ENCODE assay signal across 1 cellular context in the genomic region with DNA sequence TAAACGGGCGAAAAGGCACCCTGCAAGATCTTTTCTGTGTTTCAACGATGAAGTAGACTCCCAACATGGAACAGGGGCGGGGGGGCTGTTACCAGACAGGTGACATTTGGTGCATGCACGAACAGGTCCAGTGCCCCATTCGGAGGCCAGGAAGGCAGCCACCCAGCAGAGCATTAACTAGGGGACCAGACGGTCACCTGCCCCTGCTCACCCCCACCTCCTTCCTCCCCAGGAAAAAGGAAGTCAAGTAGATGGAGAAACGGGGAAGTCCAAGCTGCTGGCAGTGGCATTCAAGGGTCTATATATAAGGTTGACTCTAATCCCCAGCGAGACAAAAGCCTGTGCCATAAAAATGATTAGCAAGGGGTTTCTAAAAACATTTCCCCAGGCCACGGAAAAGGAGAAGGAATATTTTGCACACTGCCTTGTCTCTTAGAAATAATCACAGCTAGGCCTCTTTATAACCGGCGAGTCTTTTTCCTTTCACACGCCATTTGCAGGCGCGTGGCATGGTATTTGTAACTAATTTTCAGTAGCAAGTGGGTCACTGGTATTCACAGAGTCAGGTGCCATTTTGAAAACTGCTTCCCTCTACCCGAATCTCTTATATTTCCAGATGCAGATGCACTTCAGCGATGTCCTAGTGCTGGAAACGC.
TF ChIP-seq lines count a peak whose summit lies in the region.

No MANE protein-coding gene starts in this region.

TF ChIP-seq in GM23338, 12 proteins besides CTCF, POLR2A, EP300 and RAD21 (continued from another document):
- TF ChIP-seq, protein P1, sequence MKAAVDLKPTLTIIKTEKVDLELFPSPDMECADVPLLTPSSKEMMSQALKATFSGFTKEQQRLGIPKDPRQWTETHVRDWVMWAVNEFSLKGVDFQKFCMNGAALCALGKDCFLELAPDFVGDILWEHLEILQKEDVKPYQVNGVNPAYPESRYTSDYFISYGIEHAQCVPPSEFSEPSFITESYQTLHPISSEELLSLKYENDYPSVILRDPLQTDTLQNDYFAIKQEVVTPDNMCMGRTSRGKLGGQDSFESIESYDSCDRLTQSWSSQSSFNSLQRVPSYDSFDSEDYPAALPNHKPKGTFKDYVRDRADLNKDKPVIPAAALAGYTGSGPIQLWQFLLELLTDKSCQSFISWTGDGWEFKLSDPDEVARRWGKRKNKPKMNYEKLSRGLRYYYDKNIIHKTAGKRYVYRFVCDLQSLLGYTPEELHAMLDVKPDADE (IDR thresholded peaks at IDR 0.05): no peak
- TF ChIP-seq NANOG (IDR thresholded peaks at IDR 0.05; ENCODE audit: borderline replicate concordance): no peak
- TF ChIP-seq, protein P2, sequence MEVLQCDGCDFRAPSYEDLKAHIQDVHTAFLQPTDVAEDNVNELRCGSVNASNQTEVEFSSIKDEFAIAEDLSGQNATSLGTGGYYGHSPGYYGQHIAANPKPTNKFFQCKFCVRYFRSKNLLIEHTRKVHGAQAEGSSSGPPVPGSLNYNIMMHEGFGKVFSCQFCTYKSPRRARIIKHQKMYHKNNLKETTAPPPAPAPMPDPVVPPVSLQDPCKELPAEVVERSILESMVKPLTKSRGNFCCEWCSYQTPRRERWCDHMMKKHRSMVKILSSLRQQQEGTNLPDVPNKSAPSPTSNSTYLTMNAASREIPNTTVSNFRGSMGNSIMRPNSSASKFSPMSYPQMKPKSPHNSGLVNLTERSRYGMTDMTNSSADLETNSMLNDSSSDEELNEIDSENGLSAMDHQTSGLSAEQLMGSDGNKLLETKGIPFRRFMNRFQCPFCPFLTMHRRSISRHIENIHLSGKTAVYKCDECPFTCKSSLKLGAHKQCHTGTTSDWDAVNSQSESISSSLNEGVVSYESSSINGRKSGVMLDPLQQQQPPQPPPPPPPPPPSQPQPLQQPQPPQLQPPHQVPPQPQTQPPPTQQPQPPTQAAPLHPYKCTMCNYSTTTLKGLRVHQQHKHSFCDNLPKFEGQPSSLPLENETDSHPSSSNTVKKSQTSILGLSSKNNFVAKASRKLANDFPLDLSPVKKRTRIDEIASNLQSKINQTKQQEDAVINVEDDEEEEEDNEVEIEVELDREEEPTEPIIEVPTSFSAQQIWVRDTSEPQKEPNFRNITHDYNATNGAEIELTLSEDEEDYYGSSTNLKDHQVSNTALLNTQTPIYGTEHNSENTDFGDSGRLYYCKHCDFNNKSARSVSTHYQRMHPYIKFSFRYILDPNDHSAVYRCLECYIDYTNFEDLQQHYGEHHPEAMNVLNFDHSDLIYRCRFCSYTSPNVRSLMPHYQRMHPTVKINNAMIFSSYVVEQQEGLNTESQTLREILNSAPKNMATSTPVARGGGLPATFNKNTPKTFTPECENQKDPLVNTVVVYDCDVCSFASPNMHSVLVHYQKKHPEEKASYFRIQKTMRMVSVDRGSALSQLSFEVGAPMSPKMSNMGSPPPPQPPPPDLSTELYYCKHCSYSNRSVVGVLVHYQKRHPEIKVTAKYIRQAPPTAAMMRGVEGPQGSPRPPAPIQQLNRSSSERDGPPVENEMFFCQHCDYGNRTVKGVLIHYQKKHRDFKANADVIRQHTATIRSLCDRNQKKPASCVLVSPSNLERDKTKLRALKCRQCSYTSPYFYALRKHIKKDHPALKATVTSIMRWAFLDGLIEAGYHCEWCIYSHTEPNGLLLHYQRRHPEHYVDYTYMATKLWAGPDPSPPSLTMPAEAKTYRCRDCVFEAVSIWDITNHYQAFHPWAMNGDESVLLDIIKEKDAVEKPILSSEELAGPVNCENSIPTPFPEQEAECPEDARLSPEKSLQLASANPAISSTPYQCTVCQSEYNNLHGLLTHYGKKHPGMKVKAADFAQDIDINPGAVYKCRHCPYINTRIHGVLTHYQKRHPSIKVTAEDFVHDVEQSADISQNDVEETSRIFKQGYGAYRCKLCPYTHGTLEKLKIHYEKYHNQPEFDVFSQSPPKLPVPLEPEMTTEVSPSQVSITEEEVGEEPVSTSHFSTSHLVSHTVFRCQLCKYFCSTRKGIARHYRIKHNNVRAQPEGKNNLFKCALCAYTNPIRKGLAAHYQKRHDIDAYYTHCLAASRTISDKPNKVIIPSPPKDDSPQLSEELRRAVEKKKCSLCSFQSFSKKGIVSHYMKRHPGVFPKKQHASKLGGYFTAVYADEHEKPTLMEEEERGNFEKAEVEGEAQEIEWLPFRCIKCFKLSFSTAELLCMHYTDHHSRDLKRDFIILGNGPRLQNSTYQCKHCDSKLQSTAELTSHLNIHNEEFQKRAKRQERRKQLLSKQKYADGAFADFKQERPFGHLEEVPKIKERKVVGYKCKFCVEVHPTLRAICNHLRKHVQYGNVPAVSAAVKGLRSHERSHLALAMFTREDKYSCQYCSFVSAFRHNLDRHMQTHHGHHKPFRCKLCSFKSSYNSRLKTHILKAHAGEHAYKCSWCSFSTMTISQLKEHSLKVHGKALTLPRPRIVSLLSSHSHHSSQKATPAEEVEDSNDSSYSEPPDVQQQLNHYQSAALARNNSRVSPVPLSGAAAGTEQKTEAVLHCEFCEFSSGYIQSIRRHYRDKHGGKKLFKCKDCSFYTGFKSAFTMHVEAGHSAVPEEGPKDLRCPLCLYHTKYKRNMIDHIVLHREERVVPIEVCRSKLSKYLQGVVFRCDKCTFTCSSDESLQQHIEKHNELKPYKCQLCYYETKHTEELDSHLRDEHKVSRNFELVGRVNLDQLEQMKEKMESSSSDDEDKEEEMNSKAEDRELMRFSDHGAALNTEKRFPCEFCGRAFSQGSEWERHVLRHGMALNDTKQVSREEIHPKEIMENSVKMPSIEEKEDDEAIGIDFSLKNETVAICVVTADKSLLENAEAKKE (CRISPR knock-in tag; IDR thresholded peaks at IDR 0.05): no peak
- TF ChIP-seq EZH2phosphoT487 (IDR thresholded peaks at IDR 0.05; ENCODE audit: unreplicated experiment): no peak
TF ChIP-seq in GM23338: peak in this region for 0.
